Comparison of ENCODE assay signal across 16 cellular contexts in the genomic region with DNA sequence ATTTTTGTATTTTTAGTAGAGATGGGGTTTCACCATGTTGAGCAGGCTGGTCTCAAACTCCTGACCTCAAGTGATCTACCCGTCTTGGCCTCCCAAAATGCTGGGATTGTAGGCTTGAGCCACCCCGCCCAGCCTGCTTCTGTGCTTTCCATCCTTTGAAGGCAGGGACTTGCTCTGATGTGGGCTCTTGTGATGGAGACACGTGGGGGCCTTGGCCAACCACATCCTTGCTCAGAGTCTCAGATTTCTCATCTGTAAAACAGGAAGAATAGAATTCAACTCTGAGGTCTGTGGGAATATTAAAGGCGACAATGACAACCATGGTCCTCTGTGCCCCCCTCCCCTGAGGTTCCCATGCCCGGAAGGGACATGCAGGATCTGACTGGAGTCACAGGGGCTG. TPM values are rescaled to one million over a fixed set of nuclear protein-coding genes. Genes with fewer than 3 reads are reported as not detected.
A peak's percentile ranks its signal among the peaks of the same experiment; 100 is the strongest.
DNase-seq lines count a peak whose midpoint lies in the region; ATAC-seq and TF ChIP-seq lines count a peak whose summit lies in the region.
"Had no signal": no experiment of that assay in that cellular context is flagged by ENCODE, and none has a peak within 500 bp of the region (broad histone marks: within the 10 kb centered on the region; RNA-seq: fewer than 3 reads in every experiment).

No MANE protein-coding gene starts in this region.

- TF ChIP-seq CTCF in HCT116 (IDR thresholded peaks at IDR 0.05 in 2 of 3, conservative IDR thresholded peaks at IDR 0.05 in 1 of 3; ENCODE audit: borderline replicate concordance in 1 of 3, insufficient read depth in 1 of 3, low read depth in 2 of 3, low read length in 2 of 3) (no peak), parathyroid adenoma (IDR thresholded peaks at IDR 0.05) (no peak), A673 (conservative IDR thresholded peaks at IDR 0.05; ENCODE audit: low read depth, low read length) (no peak)

- H3K36me3 ChIP-seq in HCT116 (ENCODE audit: control insufficient read depth in 1 of 2, insufficient read depth in 2 of 2, low read length in 2 of 2) (no peaks in the 10 kb centered on the region), parathyroid adenoma (ENCODE audit: control insufficient read depth, insufficient read depth, low read length) (no peaks in the 10 kb centered on the region), A673 (ENCODE audit: insufficient read depth, low read length, poor library complexity, severe bottlenecking) (no peaks in the 10 kb centered on the region)
- H3K36me3 ChIP-seq: gastrocnemius medialis, SJSA1 had no signal

- H3K27ac ChIP-seq in HCT116 (ENCODE audit: low read depth, low read length) (no peak overlapping the region), parathyroid adenoma (peak overlapping the region; percentile 60), A673 (ENCODE audit: low read depth, low read length, poor library complexity, severe bottlenecking) (no peak overlapping the region)
- H3K27ac ChIP-seq: gastrocnemius medialis, SJSA1 had no signal

- RAD21 ChIA-PET in HCT116 (lab: Charles Lee; ENCODE audit: low non-redundant PET in 1 of 2, low total read pairs in 2 of 2, uncharacterized antibody in 2 of 2, unreplicated experiment in 2 of 2): no interaction called here

- H3K9me3 ChIP-seq in HCT116 (ENCODE audit: control insufficient read depth in 1 of 2, insufficient read depth in 1 of 2, low read depth in 1 of 2, low read length in 2 of 2) (no peaks in the 10 kb centered on the region), parathyroid adenoma (ENCODE audit: control insufficient read depth, low read length) (no peaks in the 10 kb centered on the region), A673 (ENCODE audit: low read depth, low read length, poor library complexity, severe bottlenecking) (no peaks in the 10 kb centered on the region)
- H3K9me3 ChIP-seq: gastrocnemius medialis, SJSA1 had no signal

- H4K20me1 ChIP-seq in HCT116 (ENCODE audit: insufficient read depth): no peaks in the 10 kb centered on the region

- no peaks in the 10 kb centered on the region for H3K9me2 ChIP-seq in HCT116 (ENCODE audit: insufficient read depth)

- H3K4me1 ChIP-seq in HCT116 (ENCODE audit: control insufficient read depth in 1 of 2, insufficient read depth in 2 of 2, low read length in 2 of 2) (peaks cover 40 to 61% of the 10 kb centered on the region in 2 experiments), parathyroid adenoma (peaks cover 8% of the 10 kb centered on the region), A673 (ENCODE audit: insufficient read depth, low read length, poor library complexity, severe bottlenecking) (peaks cover 8% of the 10 kb centered on the region)

- no TSS peak for BruUV-seq in HCT116 (replicated peaks; lab: Mats Ljungman, UMichigan)
- no TSS peak for BruUV-seq in A673 (replicated peaks; lab: Mats Ljungman, UMichigan)

- intact Hi-C loops in HCT116 (cut with micrococcal nuclease): loop anchor here (5.0 kb wide), 1 partner anchor 202 kb away; a partner anchor contains a TSS
- intact Hi-C loops in A673 (cut with micrococcal nuclease; ENCODE audit: unreplicated experiment): loop anchor here (5.0 kb wide), 1 partner anchor 63 kb away; no protein-coding TSS in a partner anchor

- H3K9me3 Mint-ChIP-seq in stimulated activated memory B cell treated with anti-CD40 and anti-IgM and Interleukin-4, amounts not matched to agents 10 μg/mL and 1 μg/mL and 100 μg/mL, for 72 hours: no peaks in the 10 kb centered on the region
- H3K9me3 Mint-ChIP-seq: CD14-positive monocyte had no signal

- no peak for TF ChIP-seq POLR2A in HCT116 (IDR thresholded peaks at IDR 0.05; ENCODE audit: borderline replicate concordance, extremely low read depth, insufficient read depth, insufficient read length)

- TF ChIP-seq RAD21 in HCT116 (IDR thresholded peaks at IDR 0.05; ENCODE audit: low read depth): no peak

- ATAC-seq in HCT116 (no peak), SK-N-SH treated with all-trans-retinoic acid at 6 μM for 48 hours (no peak)
- ATAC-seq in stimulated activated memory B cell treated with anti-CD40 and anti-IgM and Interleukin-4, amounts not matched to agents 10 μg/mL and 1 μg/mL and 100 μg/mL, for 72 hours: no peak
- ATAC-seq: gastrocnemius medialis, left lobe of liver had no signal

- H3K9ac ChIP-seq in HCT116 (ENCODE audit: low read length) (no peak overlapping the region), parathyroid adenoma (no peak overlapping the region)

- H3K4me3 ChIP-seq in HCT116 (replicated peaks in 1 of 2; ENCODE audit: low read depth in 1 of 2, low read length in 2 of 2) (no peak overlapping the region), parathyroid adenoma (ENCODE audit: low read depth, low read length) (no peak overlapping the region), A673 (ENCODE audit: low read depth, low read length, poor library complexity, severe bottlenecking) (no peak overlapping the region)
- H3K4me3 ChIP-seq: gastrocnemius medialis, SJSA1 had no signal

- H3K27me3 ChIP-seq in HCT116 (ENCODE audit: insufficient read depth, low read length) (no peaks in the 10 kb centered on the region), parathyroid adenoma (ENCODE audit: control insufficient read depth, insufficient read depth, low read length) (no peaks in the 10 kb centered on the region), A673 (replicated peaks; ENCODE audit: insufficient read depth, low read depth, low read length, poor library complexity) (no peaks in the 10 kb centered on the region)
- H3K27me3 ChIP-seq: gastrocnemius medialis had no signal

- H3K36me3 Mint-ChIP-seq in stimulated activated memory B cell treated with anti-CD40 and anti-IgM and Interleukin-4, amounts not matched to agents 10 μg/mL and 1 μg/mL and 100 μg/mL, for 72 hours: peaks cover 6% of the 10 kb centered on the region
- H3K36me3 Mint-ChIP-seq: CD14-positive monocyte had no signal

- H3K4me2 ChIP-seq in HCT116 (ENCODE audit: low read length): no peak overlapping the region
- H3K4me2 ChIP-seq in parathyroid adenoma (ENCODE audit: low read length): no peak overlapping the region

- H3K79me2 ChIP-seq in HCT116 (ENCODE audit: insufficient read depth, low read length): peaks cover 11% of the 10 kb centered on the region
- no peaks in the 10 kb centered on the region for H3K79me2 ChIP-seq in parathyroid adenoma

- H3K4me1 Mint-ChIP-seq in stimulated activated memory B cell treated with anti-CD40 and anti-IgM and Interleukin-4, amounts not matched to agents 10 μg/mL and 1 μg/mL and 100 μg/mL, for 72 hours: peaks cover 26% of the 10 kb centered on the region

- CTCF ChIA-PET in HCT116 (lab: Charles Lee) (interaction anchor here (4.8 kb wide), 1 partner anchor 12 kb away, joined by 74 read pairs; no protein-coding TSS in a partner anchor), A673 (lab: Charles Lee) (no interaction called here)

- H2AFZ ChIP-seq in HCT116 (ENCODE audit: low read depth, low read length, poor library complexity, severe bottlenecking) (peak overlapping the region; percentile 4), parathyroid adenoma (peak overlapping the region; percentile 42)

- no peak overlapping the region for H3K27ac Mint-ChIP-seq in stimulated activated memory B cell treated with anti-CD40 and anti-IgM and Interleukin-4, amounts not matched to agents 10 μg/mL and 1 μg/mL and 100 μg/mL, for 72 hours

- no peak overlapping the region for H3K4me3 Mint-ChIP-seq in stimulated activated memory B cell treated with anti-CD40 and anti-IgM and Interleukin-4, amounts not matched to agents 10 μg/mL and 1 μg/mL and 100 μg/mL, for 72 hours

- peaks cover 18% of the 10 kb centered on the region for H3K27me3 Mint-ChIP-seq in stimulated activated memory B cell treated with anti-CD40 and anti-IgM and Interleukin-4, amounts not matched to agents 10 μg/mL and 1 μg/mL and 100 μg/mL, for 72 hours

- POLR2A ChIA-PET in HCT116 (lab: Charles Lee) (no interaction called here), A673 (lab: Charles Lee; ENCODE audit: low non-redundant PET) (no interaction called here)

- no peak for DNase-seq in HCT116 (ENCODE audit: low read depth, low spot score)
- peak; percentile 53 for DNase-seq in T-helper 22 cell (ENCODE audit: low read depth)
- DNase-seq in activated T-helper 9 cell treated with anti-CD3 and anti-CD28 coated beads, Interleukin-2, amount 50 U/mL, for 16 hours (ENCODE audit: low read depth): peak; percentile 34
- DNase-seq in NCI-H146 (lab: John Stamatoyannopoulos, UW): no peak
- no peak for DNase-seq in A673 (ENCODE audit: low spot score)
- DNase-seq: gastrocnemius medialis, GOT3, Karpas-422, NCI-H524, nucleus accumbens had no signal

TF ChIP-seq in HCT116, 20 proteins besides CTCF, POLR2A, EP300 and RAD21:
- TF ChIP-seq ZNF274 (IDR thresholded peaks at IDR 0.05; ENCODE audit: low read depth, low read length): no peak
- TF ChIP-seq TCF7L2 (IDR thresholded peaks at IDR 0.05; ENCODE audit: borderline replicate concordance, extremely low read depth, insufficient read depth, insufficient read length): peak; percentile 38

TF ChIP-seq in SK-N-SH treated with all-trans-retinoic acid at 6 μM for 48 hours, 23 proteins besides CTCF, POLR2A, EP300 and RAD21 (continues in another document):
- TF ChIP-seq ESRRG (CRISPR knock-in tag; IDR thresholded peaks at IDR 0.05): no peak
- TF ChIP-seq ZNF565 (CRISPR knock-in tag; conservative IDR thresholded peaks at IDR 0.05; ENCODE audit: low read depth): no peak
- TF ChIP-seq ZFP3 (CRISPR knock-in tag; IDR thresholded peaks at IDR 0.05): no peak
- no peak for TF ChIP-seq PPARA (CRISPR knock-in tag; IDR thresholded peaks at IDR 0.05; ENCODE audit: borderline replicate concordance)
- TF ChIP-seq ISL1 (CRISPR knock-in tag; IDR thresholded peaks at IDR 0.05): no peak
- TF ChIP-seq, protein P1, sequence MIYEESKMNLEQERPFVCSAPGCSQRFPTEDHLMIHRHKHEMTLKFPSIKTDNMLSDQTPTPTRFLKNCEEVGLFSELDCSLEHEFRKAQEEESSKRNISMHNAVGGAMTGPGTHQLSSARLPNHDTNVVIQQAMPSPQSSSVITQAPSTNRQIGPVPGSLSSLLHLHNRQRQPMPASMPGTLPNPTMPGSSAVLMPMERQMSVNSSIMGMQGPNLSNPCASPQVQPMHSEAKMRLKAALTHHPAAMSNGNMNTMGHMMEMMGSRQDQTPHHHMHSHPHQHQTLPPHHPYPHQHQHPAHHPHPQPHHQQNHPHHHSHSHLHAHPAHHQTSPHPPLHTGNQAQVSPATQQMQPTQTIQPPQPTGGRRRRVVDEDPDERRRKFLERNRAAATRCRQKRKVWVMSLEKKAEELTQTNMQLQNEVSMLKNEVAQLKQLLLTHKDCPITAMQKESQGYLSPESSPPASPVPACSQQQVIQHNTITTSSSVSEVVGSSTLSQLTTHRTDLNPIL (CRISPR knock-in tag; IDR thresholded peaks at IDR 0.05; ENCODE audit: low read depth): no peak

RNA-seq across cellular contexts. Expression of a gene that starts 3.8 kb away (rescaled TPM):
- 89.8 TPM for total RNA-seq in HCT116 (2021; ENCODE audit: unreplicated experiment)
- polyA plus RNA-seq in HCT116 (2012): 61.4 and 61.5 TPM in 2 replicates
- 74.6 and 79.4 TPM in 2 replicates for total RNA-seq in A673 (2021)

RNA-seq across cellular contexts. Expression of a gene that starts 25.0 kb away (rescaled TPM):
- total RNA-seq in HCT116 (2021; ENCODE audit: unreplicated experiment) (not detected), A673 (2021) (not detected in 2 replicates)
- polyA plus RNA-seq in HCT116 (2012): 0.61 TPM in 1 of 2 replicates, not detected in the other
- total RNA-seq: gastrocnemius medialis, SJSA1 had no signal

RNA-seq across cellular contexts. Expression of a gene that starts 34.6 kb away (rescaled TPM):
- total RNA-seq in HCT116 (2021; ENCODE audit: unreplicated experiment) (48.4 TPM), A673 (2021) (12.9 and 22.7 TPM in 2 replicates)
- 72.9 and 82.7 TPM in 2 replicates for polyA plus RNA-seq in HCT116 (2012)

RNA-seq across cellular contexts. Expression of a gene that starts 44.6 kb away (rescaled TPM):
- total RNA-seq in HCT116 (2021; ENCODE audit: unreplicated experiment) (160 TPM), A673 (2021) (1.1 and 1.6 TPM in 2 replicates)
- 184 and 199 TPM in 2 replicates for polyA plus RNA-seq in HCT116 (2012)

RNA-seq across cellular contexts. Expression of a gene that starts 53.6 kb away (rescaled TPM):
- total RNA-seq in HCT116 (2021; ENCODE audit: unreplicated experiment) (42.7 TPM), A673 (2021) (57.3 and 63.5 TPM in 2 replicates)
- polyA plus RNA-seq in HCT116 (2012): 43.9 and 52.6 TPM in 2 replicates

Comparison
In these comparisons a context has a peak if more than half of its experiments do, and no peak if none do; other contexts are left out.
1. DNase-seq: peak in T-helper 22 cell (single experiment) and activated T-helper 9 cell treated with anti-CD3 and anti-CD28 coated beads, Interleukin-2, amount 50 U/mL, for 16 hours (single experiment); none in HCT116 (single experiment), NCI-H146 (single experiment) and A673 (single experiment).